8 cellular contexts compared by ENCODE assay signal in the genomic region with DNA sequence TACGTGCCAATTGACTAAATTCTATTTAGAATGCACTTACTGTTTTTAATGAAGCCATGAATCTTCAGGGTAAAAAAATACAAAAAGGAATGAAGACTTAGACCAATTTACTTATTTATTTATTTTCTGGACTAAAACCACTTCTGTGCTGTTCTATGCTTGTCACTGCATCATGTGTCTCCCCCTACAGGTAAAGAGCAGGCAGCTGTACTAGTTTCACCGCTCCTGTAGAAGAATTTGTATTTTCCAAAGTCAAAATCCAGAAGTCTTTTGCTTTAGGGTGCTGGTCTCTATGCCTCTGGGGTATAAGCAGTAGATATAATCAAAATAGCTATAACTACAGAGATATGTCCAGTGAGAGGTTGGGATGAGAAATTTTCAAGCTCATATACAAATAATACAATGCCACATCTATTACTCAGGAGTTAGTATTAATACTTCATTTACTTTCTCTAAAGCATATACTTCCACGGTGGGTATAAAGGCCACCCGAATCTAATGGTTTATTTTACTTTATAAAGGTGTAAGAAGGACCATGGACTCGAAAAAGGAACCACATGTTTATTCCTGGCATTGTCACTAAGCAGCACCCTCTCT.
DNase-seq lines count a peak whose midpoint lies in the region; ATAC-seq, FAIRE-seq and TF ChIP-seq lines count a peak whose summit lies in the region.

No MANE protein-coding gene starts in this region.

- CTCF ChIA-PET in CD8-positive, alpha-beta memory T cell (lab: Charles Lee), result interaction anchor here (0.7 to 5.3 kb wide), 21 partner anchors 9 to 299 kb away, joined by 3 to 73 read pairs (median 5); no protein-coding TSS in a partner anchor
- CTCF ChIA-PET in HepG2 (lab: Yijun Ruan, JAX; ENCODE audit: low intra/inter-chr PET ratio, low total read pairs), result interaction anchor here (1.1 to 2.3 kb wide), 5 partner anchors 140 to 303 kb away, joined by 3 to 18 read pairs (median 6); no protein-coding TSS in a partner anchor

- H3K79me2 ChIP-seq in HepG2 (ENCODE audit: insufficient read depth, low read length), result no peaks in the 10 kb centered on the region

- no peak overlapping the region for H3K4me3 ChIP-seq in CD8-positive, alpha-beta memory T cell (ENCODE audit: low read length)
- H3K4me3 ChIP-seq in SJCRH30 (no peak overlapping the region), HepG2 (replicated peaks in 1 of 3; ENCODE audit: insufficient read depth in 1 of 3, low read depth in 2 of 3, low read length in 3 of 3) (no peak overlapping the region), tibial nerve (no peak overlapping the region)

- no peaks in the 10 kb centered on the region for H3K9me3 ChIP-seq in CD8-positive, alpha-beta memory T cell (ENCODE audit: low read length)
- H3K9me3 ChIP-seq in SJCRH30 (replicated peaks) (no peaks in the 10 kb centered on the region), HepG2 (ENCODE audit: low read length) (no peaks in the 10 kb centered on the region), tibial nerve (no peaks in the 10 kb centered on the region)

- peaks cover 0 to 3% of the 10 kb centered on the region in 2 donors for H3K27me3 Mint-ChIP-seq in CD8-positive, alpha-beta memory T cell

- peak in 4 of 5 donors; percentile 3 to 59 (median 46) for DNase-seq in CD8-positive, alpha-beta memory T cell
- DNase-seq in KBM-7, result peak; percentile 61
- peak; percentile 48 to 78 for DNase-seq in SJCRH30
- peak; percentile 17 for DNase-seq in cerebellum (ENCODE audit: low spot score)
- peak; percentile 63 for DNase-seq in HepG2 (ENCODE audit: low spot score)
- DNase-seq in tibial nerve (ENCODE audit: low spot score in 2 of 2), result peak in 1 of 2 donors; percentile 25

- H3K4me1 ChIP-seq in CD8-positive, alpha-beta memory T cell (ENCODE audit: insufficient read depth, low read length), result no peaks in the 10 kb centered on the region
- H3K4me1 ChIP-seq in SJCRH30 (no peaks in the 10 kb centered on the region), HepG2 (ENCODE audit: insufficient read depth, low read length) (no peaks in the 10 kb centered on the region), tibial nerve (no peaks in the 10 kb centered on the region)

- peak; percentile 85 for TF ChIP-seq RAD21 in HepG2 (CRISPR knock-in tag; IDR thresholded peaks at IDR 0.05)

- H3K36me3 ChIP-seq in CD8-positive, alpha-beta memory T cell (ENCODE audit: insufficient read depth, low read length), result no peaks in the 10 kb centered on the region
- H3K36me3 ChIP-seq in SJCRH30 (no peaks in the 10 kb centered on the region), HepG2 (replicated peaks in 1 of 2; ENCODE audit: control insufficient read depth in 1 of 2, insufficient read depth in 2 of 2, low read length in 2 of 2) (no peaks in the 10 kb centered on the region), tibial nerve (no peaks in the 10 kb centered on the region)

- no peaks in the 10 kb centered on the region for H3K27me3 ChIP-seq in CD8-positive, alpha-beta memory T cell (ENCODE audit: insufficient read depth, low read length, poor library complexity, severe bottlenecking)
- no peaks in the 10 kb centered on the region for H3K27me3 ChIP-seq in SJCRH30
- no peaks in the 10 kb centered on the region for H3K27me3 ChIP-seq in HepG2 (ENCODE audit: control insufficient read depth in 1 of 2, insufficient read depth in 2 of 2, low read length in 2 of 2)
- H3K27me3 ChIP-seq in tibial nerve, result no peaks in the 10 kb centered on the region

- H3K36me3 Mint-ChIP-seq in CD8-positive, alpha-beta memory T cell, result no peaks in the 10 kb centered on the region

- BruUV-seq in HepG2 (replicated peaks; lab: Mats Ljungman, UMichigan), result no TSS peak

- no peaks in the 10 kb centered on the region for H3K4me1 Mint-ChIP-seq in CD8-positive, alpha-beta memory T cell

- H4K20me1 ChIP-seq in HepG2 (ENCODE audit: insufficient read depth, low read length), result no peaks in the 10 kb centered on the region

- no peak overlapping the region for H3K9ac ChIP-seq in HepG2 (ENCODE audit: insufficient read depth, low read depth, low read length)

- no peak for TF ChIP-seq EP300 in HepG2 (IDR thresholded peaks at IDR 0.05; ENCODE audit: low read depth in 2 of 2, low read length in 2 of 2)
- no peak for TF ChIP-seq EP300 in HepG2 (CRISPR knock-in tag; IDR thresholded peaks at IDR 0.05; ENCODE audit: borderline replicate concordance)
- no peak for TF ChIP-seq EP300 in tibial nerve (IDR thresholded peaks at IDR 0.05)

- TF ChIP-seq POLR2A in HepG2 (IDR thresholded peaks at IDR 0.05; ENCODE audit: insufficient read depth in 1 of 2, low read depth in 2 of 2, low read length in 2 of 2), result no peak
- no peak for TF ChIP-seq POLR2A in tibial nerve (IDR thresholded peaks at IDR 0.05)

- peak; percentile 30 for FAIRE-seq in HepG2 (lab: Jason Lieb, UNC)

- in situ Hi-C loops in KBM-7 (cut with MboI; ENCODE audit: low pct_unique_long_range_greater_than_20kb, low sequenced_read_pairs) (loop anchor here (25.0 kb wide), 1 partner anchor 287 kb away; no protein-coding TSS in a partner anchor), HepG2 (cut with HindIII; ENCODE audit: extremely low pct_ligation_motif_present, low pct_unique_long_range_greater_than_20kb) (no loop called here)

- no peaks in the 10 kb centered on the region for H3K9me3 Mint-ChIP-seq in CD8-positive, alpha-beta memory T cell

- no peak overlapping the region for H3K4me2 ChIP-seq in HepG2 (ENCODE audit: low read depth, low read length)

- TF ChIP-seq CTCF in HepG2 (CRISPR knock-in tag; IDR thresholded peaks at IDR 0.05), result peak; percentile 77
- TF ChIP-seq CTCF in tibial nerve (IDR thresholded peaks at IDR 0.05), result peak; percentile 66 to 73 (median 68)

- no peak overlapping the region for H3K27ac ChIP-seq in CD8-positive, alpha-beta memory T cell (ENCODE audit: low read depth, low read length)
- H3K27ac ChIP-seq in SJCRH30 (no peak overlapping the region), HepG2 (ENCODE audit: extremely low read length, insufficient read depth, low read length) (no peak overlapping the region), tibial nerve (no peak overlapping the region)

- no peak overlapping the region for H3K4me3 Mint-ChIP-seq in CD8-positive, alpha-beta memory T cell

- H2AFZ ChIP-seq in HepG2 (ENCODE audit: low read length), result no peak overlapping the region

- no peak overlapping the region for H3K27ac Mint-ChIP-seq in CD8-positive, alpha-beta memory T cell

- ATAC-seq in GM18868 (IDR thresholded peaks at IDR 0.05; ENCODE audit: unreplicated experiment) (peak; percentile 62), HepG2 (peak; percentile 88), HG03469 (IDR thresholded peaks at IDR 0.05; ENCODE audit: unreplicated experiment) (no peak)

- POLR2A ChIA-PET in CD8-positive, alpha-beta memory T cell (lab: Charles Lee), result no interaction called here
- POLR2A ChIA-PET in HepG2 (lab: Yijun Ruan, JAX), result no interaction called here

- intact Hi-C loops in HepG2 (cut with micrococcal nuclease; ENCODE audit: unreplicated experiment), result loop anchor here (1.0 kb wide), 2 partner anchors 140 to 283 kb away; no protein-coding TSS in a partner anchor

- 12% methylated on average over 5 of the region's 5 CpGs for WGBS in HepG2 (ENCODE audit: low lambda C conversion rate)
- 44 to 50% methylated on average over 5 of the region's 5 CpGs for WGBS in tibial nerve, 2 donors

TF ChIP-seq in HepG2, 621 proteins besides CTCF, POLR2A, EP300 and RAD21 (continues in another document):
- peak; percentile 89 for TF ChIP-seq SMC3 (IDR thresholded peaks at IDR 0.05; ENCODE audit: low read length)
- peak; percentile 40; the same call in 1 of the 2 replicates for TF ChIP-seq GATAD2A (CRISPR knock-in tag; IDR thresholded peaks at IDR 0.05)
- TF ChIP-seq, protein P1, sequence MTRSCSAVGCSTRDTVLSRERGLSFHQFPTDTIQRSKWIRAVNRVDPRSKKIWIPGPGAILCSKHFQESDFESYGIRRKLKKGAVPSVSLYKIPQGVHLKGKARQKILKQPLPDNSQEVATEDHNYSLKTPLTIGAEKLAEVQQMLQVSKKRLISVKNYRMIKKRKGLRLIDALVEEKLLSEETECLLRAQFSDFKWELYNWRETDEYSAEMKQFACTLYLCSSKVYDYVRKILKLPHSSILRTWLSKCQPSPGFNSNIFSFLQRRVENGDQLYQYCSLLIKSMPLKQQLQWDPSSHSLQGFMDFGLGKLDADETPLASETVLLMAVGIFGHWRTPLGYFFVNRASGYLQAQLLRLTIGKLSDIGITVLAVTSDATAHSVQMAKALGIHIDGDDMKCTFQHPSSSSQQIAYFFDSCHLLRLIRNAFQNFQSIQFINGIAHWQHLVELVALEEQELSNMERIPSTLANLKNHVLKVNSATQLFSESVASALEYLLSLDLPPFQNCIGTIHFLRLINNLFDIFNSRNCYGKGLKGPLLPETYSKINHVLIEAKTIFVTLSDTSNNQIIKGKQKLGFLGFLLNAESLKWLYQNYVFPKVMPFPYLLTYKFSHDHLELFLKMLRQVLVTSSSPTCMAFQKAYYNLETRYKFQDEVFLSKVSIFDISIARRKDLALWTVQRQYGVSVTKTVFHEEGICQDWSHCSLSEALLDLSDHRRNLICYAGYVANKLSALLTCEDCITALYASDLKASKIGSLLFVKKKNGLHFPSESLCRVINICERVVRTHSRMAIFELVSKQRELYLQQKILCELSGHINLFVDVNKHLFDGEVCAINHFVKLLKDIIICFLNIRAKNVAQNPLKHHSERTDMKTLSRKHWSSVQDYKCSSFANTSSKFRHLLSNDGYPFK (CRISPR knock-in tag; IDR thresholded peaks at IDR 0.05; ENCODE audit: borderline replicate concordance), result no peak
- no peak for TF ChIP-seq DNMT3B (CRISPR knock-in tag; conservative IDR thresholded peaks at IDR 0.05)
